ENCODE assay signal across 8 cellular contexts in genomic region chr3:184727357-184728060, GRCh38. TPM values are rescaled to one million over a fixed set of nuclear protein-coding genes. Genes with fewer than 3 reads are reported as not detected.
A peak's percentile ranks its signal among the peaks of the same experiment; 100 is the strongest.
DNase-seq lines count a peak whose midpoint lies in the region; ATAC-seq, FAIRE-seq and TF ChIP-seq lines count a peak whose summit lies in the region.

No MANE protein-coding gene starts in this region.

- TF ChIP-seq CTCF in choroid plexus epithelial cell (conservative IDR thresholded peaks at IDR 0.05; ENCODE audit: low read depth, low read length), result peak; percentile 82
- peak; percentile 67 to 70 for TF ChIP-seq CTCF in left lung (IDR thresholded peaks at IDR 0.05)

- no peaks in the 10 kb centered on the region for H3K36me3 Mint-ChIP-seq in stimulated activated effector memory CD8-positive, alpha-beta T cell treated with anti-CD3 and anti-CD28 coated beads, Interleukin-12 subunit alpha, Interleukin-12 subunit beta, amount 100 ng/mL, for 72 hours

- H3K9me3 ChIP-seq in left lung, result no peaks in the 10 kb centered on the region

- H3K4me3 Mint-ChIP-seq in stimulated activated effector memory CD8-positive, alpha-beta T cell treated with anti-CD3 and anti-CD28 coated beads, Interleukin-12 subunit alpha, Interleukin-12 subunit beta, amount 100 ng/mL, for 72 hours, result no peak overlapping the region

- FAIRE-seq in GM12891 (lab: Jason Lieb, UNC), result peak; percentile 60

- in situ Hi-C loops in ACHN (cut with HindIII; ENCODE audit: low pct_ligation_motif_present, low pct_unique_long_range_greater_than_20kb, low sequenced_read_pairs), result no loop called here

- no peak overlapping the region for H3K27ac Mint-ChIP-seq in stimulated activated effector memory CD8-positive, alpha-beta T cell treated with anti-CD3 and anti-CD28 coated beads, Interleukin-12 subunit alpha, Interleukin-12 subunit beta, amount 100 ng/mL, for 72 hours

- intact Hi-C loops in left lung (cut with DNase I), result no loop called here

- no peak for TF ChIP-seq POLR2A in GM12891 (IDR thresholded peaks at IDR 0.05; ENCODE audit: low read depth, low read length)

- no peaks in the 10 kb centered on the region for H3K36me3 ChIP-seq in left lung

- H3K4me1 ChIP-seq in left lung, result no peaks in the 10 kb centered on the region

- H3K27ac ChIP-seq in left lung, result no peak overlapping the region

- no peak overlapping the region for H3K4me3 ChIP-seq in choroid plexus epithelial cell (ENCODE audit: low read depth, low read length)
- H3K4me3 ChIP-seq in left lung, result no peak overlapping the region

- ATAC-seq in left lung (peak; percentile 100), HG02571 (IDR thresholded peaks at IDR 0.05; ENCODE audit: unreplicated experiment) (no peak)
- ATAC-seq in stimulated activated effector memory CD8-positive, alpha-beta T cell treated with anti-CD3 and anti-CD28 coated beads, Interleukin-12 subunit alpha, Interleukin-12 subunit beta, amount 100 ng/mL, for 72 hours, result peak; percentile 84

- no peaks in the 10 kb centered on the region for H3K4me1 Mint-ChIP-seq in stimulated activated effector memory CD8-positive, alpha-beta T cell treated with anti-CD3 and anti-CD28 coated beads, Interleukin-12 subunit alpha, Interleukin-12 subunit beta, amount 100 ng/mL, for 72 hours

- no peaks in the 10 kb centered on the region for H3K9me3 Mint-ChIP-seq in stimulated activated effector memory CD8-positive, alpha-beta T cell treated with anti-CD3 and anti-CD28 coated beads, Interleukin-12 subunit alpha, Interleukin-12 subunit beta, amount 100 ng/mL, for 72 hours

- DNase-seq in ACHN, result peak; percentile 60
- DNase-seq in GM12891 (ENCODE audit: insufficient read length, low spot score), result peak; percentile 43
- DNase-seq in NCI-H2029 treated with DMSO at 0.1 percent for 48 hours (lab: John Stamatoyannopoulos, UW), result peak; percentile 61
- peak; percentile 48 for DNase-seq in UCSD-AML1 (lab: John Stamatoyannopoulos, UW; ENCODE audit: unreplicated experiment)
- peak; percentile 72 for DNase-seq in choroid plexus epithelial cell (ENCODE audit: low read depth)
- DNase-seq in left lung, result no peak
- peak; percentile 21 to 68 for DNase-seq in stimulated activated effector memory CD8-positive, alpha-beta T cell treated with anti-CD3 and anti-CD28 coated beads, Interleukin-12 subunit alpha, Interleukin-12 subunit beta, amount 100 ng/mL, for 72 hours (ENCODE audit: low spot score in 2 of 2)

- H3K27me3 ChIP-seq in left lung, result no peaks in the 10 kb centered on the region

TF ChIP-seq in GM12891, 5 proteins besides CTCF, POLR2A, EP300 and RAD21:
- no peak for TF ChIP-seq PAX5 (IDR thresholded peaks at IDR 0.05; ENCODE audit: insufficient read depth, low read length, severe bottlenecking)
- TF ChIP-seq POU2F2 (IDR thresholded peaks at IDR 0.05; ENCODE audit: low read depth, low read length), result no peak
- TF ChIP-seq SPI1 (IDR thresholded peaks at IDR 0.05; ENCODE audit: low read depth, low read length), result no peak
- no peak for TF ChIP-seq TAF1 (IDR thresholded peaks at IDR 0.05; ENCODE audit: low read depth, low read length)

RNA-seq across cellular contexts. Expression of gene MAGEF1, which starts 15.6 kb away (rescaled TPM):
- polyA plus RNA-seq in GM12891 (2012; ENCODE audit: low read depth, missing spikeins), result 22.3 TPM
- 10 to 100 TPM; 27.8 to 34.8 TPM for total RNA-seq in left lung

Comparison
In these comparisons a context has a peak if more than half of its experiments do, and no peak if none do; other contexts are left out.
1. DNase-seq: peak in ACHN (single experiment), GM12891 (single experiment), NCI-H2029 treated with DMSO at 0.1 percent for 48 hours (single experiment), UCSD-AML1 (single experiment), choroid plexus epithelial cell (single experiment) and stimulated activated effector memory CD8-positive, alpha-beta T cell treated with anti-CD3 and anti-CD28 coated beads, Interleukin-12 subunit alpha, Interleukin-12 subunit beta, amount 100 ng/mL, for 72 hours (2 of 2); none in left lung (0 of 2).